1 cellular context compared by ENCODE assay signal in the genomic region with DNA sequence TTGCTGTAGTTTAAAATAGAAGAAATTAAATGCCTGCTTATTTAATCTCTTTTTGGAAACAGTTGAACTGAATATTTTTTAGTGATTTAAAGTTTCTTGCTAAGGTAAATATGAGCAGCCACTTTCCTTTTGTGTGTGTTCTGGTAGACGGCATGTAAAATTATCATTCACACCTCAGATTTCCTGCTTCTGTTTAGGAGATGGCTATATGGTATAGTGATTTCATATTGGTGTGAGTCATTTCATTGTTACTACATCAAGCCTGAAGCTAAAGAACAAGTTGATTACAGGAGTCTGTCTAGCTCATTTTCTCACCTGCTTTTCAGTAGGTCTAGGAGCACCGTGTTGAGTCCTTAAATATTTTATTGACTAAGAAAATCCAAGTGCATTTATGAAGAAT.
TF ChIP-seq lines count a peak whose summit lies in the region.

No MANE protein-coding gene starts in this region.

TF ChIP-seq in neural cell, 6 proteins besides CTCF, POLR2A, EP300 and RAD21 (continued from another document):
- TF ChIP-seq EZH2 (IDR thresholded peaks at IDR 0.05; ENCODE audit: borderline replicate concordance, insufficient read depth, low read length, poor library complexity, severe bottlenecking), result no peak
